8 cellular contexts compared by ENCODE assay signal in genomic region chr10:62384057-62384446, GRCh38. TPM values are rescaled to one million over a fixed set of nuclear protein-coding genes. Genes with fewer than 3 reads are reported as not detected.
A peak's percentile ranks its signal among the peaks of the same experiment; 100 is the strongest.
DNase-seq lines count a peak whose midpoint lies in the region; ATAC-seq, FAIRE-seq and TF ChIP-seq lines count a peak whose summit lies in the region.

No MANE protein-coding gene starts in this region.

- H3K4me1 Mint-ChIP-seq in astrocyte (ENCODE audit: low read depth, unreplicated experiment), result peaks cover 76% of the 10 kb centered on the region

- H3K4me2 ChIP-seq in astrocyte (ENCODE audit: low read length), result peak overlapping the region; percentile 65

- TF ChIP-seq POLR2A in suprapubic skin (IDR thresholded peaks at IDR 0.05), result no peak

- DNase-seq in NOMO-1 (lab: John Stamatoyannopoulos, UW; ENCODE audit: unreplicated experiment in 2 of 2) (peak; percentile 3 to 9), astrocyte (ENCODE audit: low read depth) (peak; percentile 98), DMS79 (lab: John Stamatoyannopoulos, UW) (no peak), NCI-H446 (lab: John Stamatoyannopoulos, UW) (no peak), suprapubic skin (ENCODE audit: low spot score in 2 of 2) (no peak), epidermal melanocyte (ENCODE audit: insufficient read length, low spot score) (no peak)
- DNase-seq in stimulated activated CD4-positive, alpha-beta T cell treated with anti-CD3 and anti-CD28 coated beads, Interleukin-12 subunit alpha, Interleukin-12 subunit beta, amount 100 ng/mL, for 4 hours, result peak; percentile 22

- H3K27me3 Mint-ChIP-seq in astrocyte (ENCODE audit: low read depth, unreplicated experiment), result no peaks in the 10 kb centered on the region

- ATAC-seq in GM18511 (IDR thresholded peaks at IDR 0.05; ENCODE audit: unreplicated experiment), result peak; percentile 91

- H3K4me3 ChIP-seq in astrocyte (ENCODE audit: insufficient read depth, low read depth, low read length), result peak overlapping the region; percentile 15
- no peak overlapping the region for H3K4me3 ChIP-seq in suprapubic skin

- peak overlapping the region; percentile 51 for H3K27ac Mint-ChIP-seq in astrocyte (ENCODE audit: unreplicated experiment)

- TF ChIP-seq EP300 in suprapubic skin (IDR thresholded peaks at IDR 0.05), result no peak

- H4K20me1 ChIP-seq in astrocyte (ENCODE audit: insufficient read depth, low read length), result no peaks in the 10 kb centered on the region

- peaks cover 29% of the 10 kb centered on the region for H3K79me2 ChIP-seq in astrocyte (ENCODE audit: insufficient read depth, low read length)

- peak; percentile 92 for FAIRE-seq in astrocyte (lab: Jason Lieb, UNC)

- peaks cover 41% of the 10 kb centered on the region for H3K4me1 ChIP-seq in astrocyte (ENCODE audit: insufficient read depth, low read length)
- peaks cover 8% of the 10 kb centered on the region for H3K4me1 ChIP-seq in suprapubic skin

- peak overlapping the region; percentile 64 for H3K9ac ChIP-seq in astrocyte (ENCODE audit: low read length)

- no peak overlapping the region for H2AFZ ChIP-seq in astrocyte (ENCODE audit: low read depth, low read length)

- H3K9me3 ChIP-seq in astrocyte (ENCODE audit: insufficient read depth, low read depth, low read length), result no peaks in the 10 kb centered on the region
- no peaks in the 10 kb centered on the region for H3K9me3 ChIP-seq in suprapubic skin

- H3K27ac ChIP-seq in astrocyte (ENCODE audit: low read depth, low read length) (peak overlapping the region; percentile 92), suprapubic skin (no peak overlapping the region)

- no peaks in the 10 kb centered on the region for H3K36me3 ChIP-seq in astrocyte (ENCODE audit: insufficient read depth, low read length)
- H3K36me3 ChIP-seq in suprapubic skin, result no peaks in the 10 kb centered on the region

- 62% methylated on average over 5 of the region's 5 CpGs for WGBS in suprapubic skin

- TF ChIP-seq CTCF in astrocyte (IDR thresholded peaks at IDR 0.05; ENCODE audit: insufficient read depth, low read depth, low read length) (no peak), suprapubic skin (IDR thresholded peaks at IDR 0.05) (no peak)

- peaks cover 2% of the 10 kb centered on the region for H3K9me3 Mint-ChIP-seq in astrocyte (ENCODE audit: unreplicated experiment)

- H3K36me3 Mint-ChIP-seq in astrocyte (ENCODE audit: low read depth, unreplicated experiment), result no peaks in the 10 kb centered on the region

- H3K27me3 ChIP-seq in astrocyte (ENCODE audit: insufficient read depth, low read length), result no peaks in the 10 kb centered on the region
- no peaks in the 10 kb centered on the region for H3K27me3 ChIP-seq in suprapubic skin

- H3K4me3 Mint-ChIP-seq in astrocyte (ENCODE audit: unreplicated experiment), result no peak overlapping the region

RNA-seq across cellular contexts. Expression of gene ZNF365, which starts 9.9 kb away (rescaled TPM):
- total RNA-seq in astrocyte (8.9 and 11.0 TPM in 2 replicates), suprapubic skin (1 to 10 TPM in 3 of 4 donors, under 1 TPM in 1; 0.42 to 2.5 (median 1.8) TPM)

Comparison
In these comparisons a context has a peak if more than half of its experiments do, and no peak if none do; other contexts are left out.
1. DNase-seq: peak in NOMO-1 (2 of 2), astrocyte (single experiment) and stimulated activated CD4-positive, alpha-beta T cell treated with anti-CD3 and anti-CD28 coated beads, Interleukin-12 subunit alpha, Interleukin-12 subunit beta, amount 100 ng/mL, for 4 hours (single experiment); none in DMS79 (single experiment), NCI-H446 (0 of 2), suprapubic skin (0 of 2) and epidermal melanocyte (single experiment).